Comparison of ENCODE assay signal across 16 cellular contexts in genomic region chr17:74340470-74341023, GRCh38. TPM values are rescaled to one million over a fixed set of nuclear protein-coding genes. Genes with fewer than 3 reads are reported as not detected.
DNase-seq lines count a peak whose midpoint lies in the region; ATAC-seq and TF ChIP-seq lines count a peak whose summit lies in the region.
"Had no signal": no experiment of that assay in that cellular context is flagged by ENCODE, and none has a peak within 500 bp of the region (broad histone marks: within the 10 kb centered on the region; RNA-seq: fewer than 3 reads in every experiment).

No MANE protein-coding gene starts in this region.

- H3K27me3 ChIP-seq in BLaER1 treated with 17β-estradiol and CSF1 and Interleukin-3, amounts not matched to agents 10 nM and 100 nM, result peaks cover 0 to 10% (median 0%) of the 10 kb centered on the region in 11 experiments; a peak in 4 of 22 replicates
- H3K27me3 ChIP-seq: testis had no signal

- ATAC-seq in GM21423 (IDR thresholded peaks at IDR 0.05; ENCODE audit: unreplicated experiment), result no peak
- ATAC-seq in HG03135 (IDR thresholded peaks at IDR 0.05; ENCODE audit: unreplicated experiment), result no peak
- ATAC-seq: heart left ventricle, left cardiac atrium had no signal

- TF ChIP-seq CTCF in endothelial cell (IDR thresholded peaks at IDR 0.05; ENCODE audit: unreplicated experiment), result no peak

- H4K20me1 ChIP-seq in BLaER1 treated with 17β-estradiol and CSF1 and Interleukin-3, amounts not matched to agents 10 nM and 100 nM, result peaks cover 0 to 2% (median 0%) of the 10 kb centered on the region in 11 experiments; a peak in 1 of 22 replicates

- no peak overlapping the region for H3K4me3 Mint-ChIP-seq in endothelial cell (ENCODE audit: unreplicated experiment)

- peaks cover 19% of the 10 kb centered on the region for H3K4me1 Mint-ChIP-seq in endothelial cell (ENCODE audit: unreplicated experiment)

- no peak overlapping the region for H3K27ac ChIP-seq in BLaER1 treated with 17β-estradiol and CSF1 and Interleukin-3, amounts not matched to agents 10 nM and 100 nM
- peak overlapping the region; percentile 76 for H3K27ac ChIP-seq in angular gyrus (ENCODE audit: low read depth, low read length)
- H3K27ac ChIP-seq: heart left ventricle, prostate gland, testis had no signal

- no peak overlapping the region for H3K4me3 ChIP-seq in BLaER1 treated with 17β-estradiol and CSF1 and Interleukin-3, amounts not matched to agents 10 nM and 100 nM
- H3K4me3 ChIP-seq: heart left ventricle, prostate gland, testis had no signal

- no peaks in the 10 kb centered on the region for H3K9me3 ChIP-seq in BLaER1 treated with 17β-estradiol and CSF1 and Interleukin-3, amounts not matched to agents 10 nM and 100 nM (replicated peaks in 1 of 11)
- H3K9me3 ChIP-seq: heart left ventricle, prostate gland, testis had no signal

- H3K9ac ChIP-seq in BLaER1 treated with 17β-estradiol and CSF1 and Interleukin-3, amounts not matched to agents 10 nM and 100 nM, result 0 out of 22 replicates have a peak overlapping the region, but pooled peaks of 1 of the 11 experiments have one; percentile 9

- H3K4me1 ChIP-seq in BLaER1 treated with 17β-estradiol and CSF1 and Interleukin-3, amounts not matched to agents 10 nM and 100 nM, result peaks cover 13 to 67% (median 55%) of the 10 kb centered on the region in 10 experiments; a peak in 17 of 20 replicates
- H3K4me1 ChIP-seq: prostate gland, testis had no signal

- no peaks in the 10 kb centered on the region for H3K36me3 ChIP-seq in BLaER1 treated with 17β-estradiol and CSF1 and Interleukin-3, amounts not matched to agents 10 nM and 100 nM
- H3K36me3 ChIP-seq: heart left ventricle, prostate gland had no signal

- no peak overlapping the region for H3K27ac Mint-ChIP-seq in endothelial cell (ENCODE audit: unreplicated experiment)

- no peaks in the 10 kb centered on the region for H3K9me3 Mint-ChIP-seq in endothelial cell (ENCODE audit: unreplicated experiment)

- peak overlapping the region in 9 of 11 experiments; percentile 24 to 87 (median 74); a peak in 17 of 22 replicates for H3K4me2 ChIP-seq in BLaER1 treated with 17β-estradiol and CSF1 and Interleukin-3, amounts not matched to agents 10 nM and 100 nM

- DNase-seq in ELF-1 (ENCODE audit: low read depth, low spot score) (peak; percentile 52), middle frontal gyrus (ENCODE audit: extremely low spot score, low spot score) (peak; percentile 34), endothelial cell (ENCODE audit: low spot score) (no peak)
- DNase-seq: activated T-cell treated with anti-CD3 and anti-CD28 coated beads, Interleukin-2, amount 50 U/mL, for 48 hours; heart left ventricle; left cardiac atrium; NCI-H226; T-helper 9 cell; testis had no signal

- H3K36me3 Mint-ChIP-seq in endothelial cell (ENCODE audit: low read depth, unreplicated experiment), result peaks cover 16% of the 10 kb centered on the region

- peaks cover 10% of the 10 kb centered on the region for H3K27me3 Mint-ChIP-seq in endothelial cell (ENCODE audit: unreplicated experiment)

RNA-seq across cellular contexts. Expression of gene KIF19, which starts 14.5 kb away (rescaled TPM):
- total RNA-seq in endothelial cell (ENCODE audit: unreplicated experiment), result 48.1 TPM
- total RNA-seq: G401, MCF 10A had no signal

RNA-seq across cellular contexts. Expression of gene BTBD17, which starts 21.1 kb away (rescaled TPM):
- total RNA-seq in endothelial cell (ENCODE audit: unreplicated experiment), result 2.7 TPM
- total RNA-seq: G401, heart left ventricle, left cardiac atrium, MCF 10A, prostate gland had no signal

RNA-seq across cellular contexts. Expression of gene GPR142, which starts 26.8 kb away (rescaled TPM):
- total RNA-seq in endothelial cell (ENCODE audit: unreplicated experiment), result 0.18 TPM
- total RNA-seq: G401, heart left ventricle, MCF 10A had no signal
